13 cellular contexts compared by ENCODE assay signal in genomic region chr4:2673157-2673556, GRCh38.
DNase-seq lines count a peak whose midpoint lies in the region; ATAC-seq and TF ChIP-seq lines count a peak whose summit lies in the region.
"Had no signal": no experiment of that assay in that cellular context is flagged by ENCODE, and none has a peak within 500 bp of the region (broad histone marks: within the 10 kb centered on the region; RNA-seq: fewer than 3 reads in every experiment).

No MANE protein-coding gene starts in this region.

- DNase-seq in GM10248 (ENCODE audit: extremely low spot score) (no peak), NAMALWA (ENCODE audit: low spot score) (peak; percentile 33), dermis blood vessel endothelial cell (peak; percentile 50), progenitor cell of endocrine pancreas (ENCODE audit: low spot score, unreplicated experiment) (no peak), OCI-M2 (lab: John Stamatoyannopoulos, UW; ENCODE audit: unreplicated experiment) (no peak)
- no peak for DNase-seq in stimulated activated CD4-positive, alpha-beta T cell treated with anti-CD3 and anti-CD28 coated beads, Interleukin-15, amount 100 ng/mL, for 24 hours
- DNase-seq: activated CD4-positive, CD25-positive, alpha-beta regulatory T cell treated with anti-CD3 and anti-CD28 coated beads, Interleukin-2, amount 50 U/mL, for 72 hours; activated naive CD4-positive, alpha-beta T cell treated with anti-CD3 and anti-CD28 coated beads, Interleukin-2, amount 10 ng/mL, durations not matched to agents 7 days and 5 days; effector CD8-positive, alpha-beta T cell; NCI-H1930 had no signal

- POLR2A ChIA-PET in GM10248 (lab: Yijun Ruan, JAX) = no interaction called here

- H3K4me1 Mint-ChIP-seq in progenitor cell of endocrine pancreas (ENCODE audit: low read depth) = no peaks in the 10 kb centered on the region

- H3K4me3 Mint-ChIP-seq in progenitor cell of endocrine pancreas (ENCODE audit: low read depth) = no peak overlapping the region
- H3K4me3 Mint-ChIP-seq: activated naive CD4-positive, alpha-beta T cell treated with anti-CD3 and anti-CD28 coated beads, Interleukin-2, amount 10 ng/mL, durations not matched to agents 7 days and 5 days; nephron had no signal

- CTCF ChIA-PET in GM10248 (lab: Yijun Ruan, JAX) = interaction anchor here (0.8 to 2.3 kb wide), 7 partner anchors 11 to 73 kb away, joined by 3 to 10 read pairs (median 6); no protein-coding TSS in a partner anchor

- H3K27me3 Mint-ChIP-seq in progenitor cell of endocrine pancreas = no peaks in the 10 kb centered on the region
- H3K27me3 Mint-ChIP-seq: activated naive CD4-positive, alpha-beta T cell treated with anti-CD3 and anti-CD28 coated beads, Interleukin-2, amount 10 ng/mL, durations not matched to agents 7 days and 5 days had no signal

- TF ChIP-seq CTCF in GM10248 (IDR thresholded peaks at IDR 0.05; ENCODE audit: control extremely low read depth, extremely low read depth, low read depth, missing control alignments) (peak; percentile 23), progenitor cell of endocrine pancreas (IDR thresholded peaks at IDR 0.05; ENCODE audit: unreplicated experiment) (peak; percentile 31)

- ATAC-seq in GM19023 (IDR thresholded peaks at IDR 0.05; ENCODE audit: unreplicated experiment) = no peak
- no peak for ATAC-seq in activated CD4-positive, CD25-positive, alpha-beta regulatory T cell treated with anti-CD3 and anti-CD28 coated beads, Interleukin-2, amount 50 U/mL, for 24 hours

- no peak overlapping the region for H3K27ac Mint-ChIP-seq in progenitor cell of endocrine pancreas
- H3K27ac Mint-ChIP-seq: activated naive CD4-positive, alpha-beta T cell treated with anti-CD3 and anti-CD28 coated beads, Interleukin-2, amount 10 ng/mL, durations not matched to agents 7 days and 5 days had no signal

- H3K36me3 Mint-ChIP-seq in progenitor cell of endocrine pancreas (ENCODE audit: insufficient read depth) = peaks cover 18% of the 10 kb centered on the region

- peaks cover 3% of the 10 kb centered on the region for H3K9me3 Mint-ChIP-seq in progenitor cell of endocrine pancreas (ENCODE audit: low read depth)
- H3K9me3 Mint-ChIP-seq: activated naive CD4-positive, alpha-beta T cell treated with anti-CD3 and anti-CD28 coated beads, Interleukin-2, amount 10 ng/mL, durations not matched to agents 7 days and 5 days had no signal

Comparison
In these comparisons a context has a peak if more than half of its experiments do, and no peak if none do; other contexts are left out.
1. DNase-seq: peak in NAMALWA (single experiment) and dermis blood vessel endothelial cell (single experiment); none in GM10248 (single experiment), progenitor cell of endocrine pancreas (single experiment), OCI-M2 (single experiment) and stimulated activated CD4-positive, alpha-beta T cell treated with anti-CD3 and anti-CD28 coated beads, Interleukin-15, amount 100 ng/mL, for 24 hours (single experiment).